Comparison of ENCODE assay signal across 1 cellular context in the genomic region with DNA sequence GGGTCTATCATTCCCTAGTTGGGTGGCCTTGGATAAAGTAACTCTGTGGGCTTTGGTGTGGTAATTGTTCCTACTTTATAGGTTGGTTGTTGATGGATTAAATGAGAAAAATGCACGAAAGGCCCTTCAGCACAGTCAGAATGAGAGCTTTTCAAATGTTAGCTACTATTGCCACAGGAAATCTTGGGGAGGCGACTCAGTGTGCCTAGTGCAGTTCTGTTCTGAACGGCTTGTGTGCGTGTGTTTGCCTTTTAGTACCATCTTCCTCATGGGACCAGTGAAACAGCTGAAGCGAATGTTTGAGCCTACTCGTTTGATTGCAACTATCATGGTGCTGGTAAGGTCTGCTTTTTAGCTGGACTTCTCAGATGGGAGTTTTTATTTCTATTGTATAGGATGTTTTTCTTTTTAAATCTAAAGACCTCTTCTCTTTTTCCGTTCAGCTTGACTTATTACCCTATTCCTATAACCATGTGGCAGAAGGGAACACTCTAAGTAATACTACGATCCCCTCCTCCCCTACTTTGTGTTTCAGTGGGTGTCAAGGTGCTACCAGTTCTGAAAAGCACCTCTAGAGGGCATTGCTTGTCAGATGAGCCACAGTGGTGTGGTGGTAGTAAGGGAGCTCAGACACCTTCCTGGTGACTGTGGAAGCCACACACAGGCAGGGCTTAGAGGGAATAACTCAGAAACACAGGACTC.
TF ChIP-seq lines count a peak whose summit lies in the region.

No MANE protein-coding gene starts in this region.

TF ChIP-seq in HepG2, 621 proteins besides CTCF, POLR2A, EP300 and RAD21 (continued from another document):
- no peak for TF ChIP-seq ARID4A (CRISPR knock-in tag; IDR thresholded peaks at IDR 0.05; ENCODE audit: borderline replicate concordance)
- TF ChIP-seq ZZZ3 (CRISPR knock-in tag; IDR thresholded peaks at IDR 0.05; ENCODE audit: borderline replicate concordance), result no peak
- TF ChIP-seq, protein P1, sequence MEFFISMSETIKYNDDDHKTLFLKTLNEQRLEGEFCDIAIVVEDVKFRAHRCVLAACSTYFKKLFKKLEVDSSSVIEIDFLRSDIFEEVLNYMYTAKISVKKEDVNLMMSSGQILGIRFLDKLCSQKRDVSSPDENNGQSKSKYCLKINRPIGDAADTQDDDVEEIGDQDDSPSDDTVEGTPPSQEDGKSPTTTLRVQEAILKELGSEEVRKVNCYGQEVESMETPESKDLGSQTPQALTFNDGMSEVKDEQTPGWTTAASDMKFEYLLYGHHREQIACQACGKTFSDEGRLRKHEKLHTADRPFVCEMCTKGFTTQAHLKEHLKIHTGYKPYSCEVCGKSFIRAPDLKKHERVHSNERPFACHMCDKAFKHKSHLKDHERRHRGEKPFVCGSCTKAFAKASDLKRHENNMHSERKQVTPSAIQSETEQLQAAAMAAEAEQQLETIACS (CRISPR knock-in tag; IDR thresholded peaks at IDR 0.05), result no peak
- no peak for TF ChIP-seq DNMT1 (CRISPR knock-in tag; IDR thresholded peaks at IDR 0.05)
- TF ChIP-seq ZNF572 (CRISPR knock-in tag; IDR thresholded peaks at IDR 0.05), result no peak
- no peak for TF ChIP-seq ZNF275 (CRISPR knock-in tag; IDR thresholded peaks at IDR 0.05; ENCODE audit: borderline replicate concordance)
- TF ChIP-seq, protein P2, sequence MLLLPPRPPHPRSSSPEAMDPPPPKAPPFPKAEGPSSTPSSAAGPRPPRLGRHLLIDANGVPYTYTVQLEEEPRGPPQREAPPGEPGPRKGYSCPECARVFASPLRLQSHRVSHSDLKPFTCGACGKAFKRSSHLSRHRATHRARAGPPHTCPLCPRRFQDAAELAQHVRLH (CRISPR knock-in tag; IDR thresholded peaks at IDR 0.05; ENCODE audit: borderline replicate concordance, low read depth), result 0 out of 2 replicates have a peak, but pooled peaks have one; percentile 31
- no peak for TF ChIP-seq POLR2AphosphoS5 (IDR thresholded peaks at IDR 0.05; ENCODE audit: low read depth, low read length)
- TF ChIP-seq, protein P3, sequence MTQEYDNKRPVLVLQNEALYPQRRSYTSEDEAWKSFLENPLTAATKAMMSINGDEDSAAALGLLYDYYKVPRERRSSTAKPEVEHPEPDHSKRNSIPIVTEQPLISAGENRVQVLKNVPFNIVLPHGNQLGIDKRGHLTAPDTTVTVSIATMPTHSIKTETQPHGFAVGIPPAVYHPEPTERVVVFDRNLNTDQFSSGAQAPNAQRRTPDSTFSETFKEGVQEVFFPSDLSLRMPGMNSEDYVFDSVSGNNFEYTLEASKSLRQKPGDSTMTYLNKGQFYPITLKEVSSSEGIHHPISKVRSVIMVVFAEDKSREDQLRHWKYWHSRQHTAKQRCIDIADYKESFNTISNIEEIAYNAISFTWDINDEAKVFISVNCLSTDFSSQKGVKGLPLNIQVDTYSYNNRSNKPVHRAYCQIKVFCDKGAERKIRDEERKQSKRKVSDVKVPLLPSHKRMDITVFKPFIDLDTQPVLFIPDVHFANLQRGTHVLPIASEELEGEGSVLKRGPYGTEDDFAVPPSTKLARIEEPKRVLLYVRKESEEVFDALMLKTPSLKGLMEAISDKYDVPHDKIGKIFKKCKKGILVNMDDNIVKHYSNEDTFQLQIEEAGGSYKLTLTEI (CRISPR knock-in tag; conservative IDR thresholded peaks at IDR 0.05), result no peak
- TF ChIP-seq ZNF550 (CRISPR knock-in tag; IDR thresholded peaks at IDR 0.05; ENCODE audit: borderline replicate concordance), result no peak
TF ChIP-seq in HepG2: peak in this region for 6.
